ENCODE assay signal across 1 cellular context in the genomic region with DNA sequence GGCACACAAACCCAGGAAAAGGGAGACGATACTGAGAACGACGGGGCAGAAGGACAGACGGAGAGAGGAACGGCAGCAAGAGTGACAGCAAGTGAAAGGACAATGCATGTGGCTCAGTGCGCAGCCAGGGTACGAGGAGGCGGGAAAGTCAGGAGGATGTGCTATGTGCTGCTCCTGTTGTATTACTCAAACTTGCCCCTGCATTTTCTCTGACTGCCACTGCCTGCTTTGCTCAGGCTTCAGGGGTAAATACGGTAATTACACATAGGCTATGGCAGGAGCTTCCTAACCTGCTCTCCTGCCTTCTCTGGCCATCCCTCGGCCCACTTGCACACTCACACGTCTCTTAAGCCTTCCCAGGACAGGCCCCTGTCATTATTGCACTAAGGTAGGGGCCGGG.
TF ChIP-seq lines count a peak whose summit lies in the region.

No MANE protein-coding gene starts in this region.

TF ChIP-seq in K562, 482 proteins besides CTCF, POLR2A, EP300 and RAD21:
- no peak for TF ChIP-seq ZNF699 (CRISPR knock-in tag; IDR thresholded peaks at IDR 0.05; ENCODE audit: insufficient replicate concordance)
- TF ChIP-seq ZNF764 (CRISPR knock-in tag; IDR thresholded peaks at IDR 0.05; ENCODE audit: low read depth) = no peak
- TF ChIP-seq, protein P1, sequence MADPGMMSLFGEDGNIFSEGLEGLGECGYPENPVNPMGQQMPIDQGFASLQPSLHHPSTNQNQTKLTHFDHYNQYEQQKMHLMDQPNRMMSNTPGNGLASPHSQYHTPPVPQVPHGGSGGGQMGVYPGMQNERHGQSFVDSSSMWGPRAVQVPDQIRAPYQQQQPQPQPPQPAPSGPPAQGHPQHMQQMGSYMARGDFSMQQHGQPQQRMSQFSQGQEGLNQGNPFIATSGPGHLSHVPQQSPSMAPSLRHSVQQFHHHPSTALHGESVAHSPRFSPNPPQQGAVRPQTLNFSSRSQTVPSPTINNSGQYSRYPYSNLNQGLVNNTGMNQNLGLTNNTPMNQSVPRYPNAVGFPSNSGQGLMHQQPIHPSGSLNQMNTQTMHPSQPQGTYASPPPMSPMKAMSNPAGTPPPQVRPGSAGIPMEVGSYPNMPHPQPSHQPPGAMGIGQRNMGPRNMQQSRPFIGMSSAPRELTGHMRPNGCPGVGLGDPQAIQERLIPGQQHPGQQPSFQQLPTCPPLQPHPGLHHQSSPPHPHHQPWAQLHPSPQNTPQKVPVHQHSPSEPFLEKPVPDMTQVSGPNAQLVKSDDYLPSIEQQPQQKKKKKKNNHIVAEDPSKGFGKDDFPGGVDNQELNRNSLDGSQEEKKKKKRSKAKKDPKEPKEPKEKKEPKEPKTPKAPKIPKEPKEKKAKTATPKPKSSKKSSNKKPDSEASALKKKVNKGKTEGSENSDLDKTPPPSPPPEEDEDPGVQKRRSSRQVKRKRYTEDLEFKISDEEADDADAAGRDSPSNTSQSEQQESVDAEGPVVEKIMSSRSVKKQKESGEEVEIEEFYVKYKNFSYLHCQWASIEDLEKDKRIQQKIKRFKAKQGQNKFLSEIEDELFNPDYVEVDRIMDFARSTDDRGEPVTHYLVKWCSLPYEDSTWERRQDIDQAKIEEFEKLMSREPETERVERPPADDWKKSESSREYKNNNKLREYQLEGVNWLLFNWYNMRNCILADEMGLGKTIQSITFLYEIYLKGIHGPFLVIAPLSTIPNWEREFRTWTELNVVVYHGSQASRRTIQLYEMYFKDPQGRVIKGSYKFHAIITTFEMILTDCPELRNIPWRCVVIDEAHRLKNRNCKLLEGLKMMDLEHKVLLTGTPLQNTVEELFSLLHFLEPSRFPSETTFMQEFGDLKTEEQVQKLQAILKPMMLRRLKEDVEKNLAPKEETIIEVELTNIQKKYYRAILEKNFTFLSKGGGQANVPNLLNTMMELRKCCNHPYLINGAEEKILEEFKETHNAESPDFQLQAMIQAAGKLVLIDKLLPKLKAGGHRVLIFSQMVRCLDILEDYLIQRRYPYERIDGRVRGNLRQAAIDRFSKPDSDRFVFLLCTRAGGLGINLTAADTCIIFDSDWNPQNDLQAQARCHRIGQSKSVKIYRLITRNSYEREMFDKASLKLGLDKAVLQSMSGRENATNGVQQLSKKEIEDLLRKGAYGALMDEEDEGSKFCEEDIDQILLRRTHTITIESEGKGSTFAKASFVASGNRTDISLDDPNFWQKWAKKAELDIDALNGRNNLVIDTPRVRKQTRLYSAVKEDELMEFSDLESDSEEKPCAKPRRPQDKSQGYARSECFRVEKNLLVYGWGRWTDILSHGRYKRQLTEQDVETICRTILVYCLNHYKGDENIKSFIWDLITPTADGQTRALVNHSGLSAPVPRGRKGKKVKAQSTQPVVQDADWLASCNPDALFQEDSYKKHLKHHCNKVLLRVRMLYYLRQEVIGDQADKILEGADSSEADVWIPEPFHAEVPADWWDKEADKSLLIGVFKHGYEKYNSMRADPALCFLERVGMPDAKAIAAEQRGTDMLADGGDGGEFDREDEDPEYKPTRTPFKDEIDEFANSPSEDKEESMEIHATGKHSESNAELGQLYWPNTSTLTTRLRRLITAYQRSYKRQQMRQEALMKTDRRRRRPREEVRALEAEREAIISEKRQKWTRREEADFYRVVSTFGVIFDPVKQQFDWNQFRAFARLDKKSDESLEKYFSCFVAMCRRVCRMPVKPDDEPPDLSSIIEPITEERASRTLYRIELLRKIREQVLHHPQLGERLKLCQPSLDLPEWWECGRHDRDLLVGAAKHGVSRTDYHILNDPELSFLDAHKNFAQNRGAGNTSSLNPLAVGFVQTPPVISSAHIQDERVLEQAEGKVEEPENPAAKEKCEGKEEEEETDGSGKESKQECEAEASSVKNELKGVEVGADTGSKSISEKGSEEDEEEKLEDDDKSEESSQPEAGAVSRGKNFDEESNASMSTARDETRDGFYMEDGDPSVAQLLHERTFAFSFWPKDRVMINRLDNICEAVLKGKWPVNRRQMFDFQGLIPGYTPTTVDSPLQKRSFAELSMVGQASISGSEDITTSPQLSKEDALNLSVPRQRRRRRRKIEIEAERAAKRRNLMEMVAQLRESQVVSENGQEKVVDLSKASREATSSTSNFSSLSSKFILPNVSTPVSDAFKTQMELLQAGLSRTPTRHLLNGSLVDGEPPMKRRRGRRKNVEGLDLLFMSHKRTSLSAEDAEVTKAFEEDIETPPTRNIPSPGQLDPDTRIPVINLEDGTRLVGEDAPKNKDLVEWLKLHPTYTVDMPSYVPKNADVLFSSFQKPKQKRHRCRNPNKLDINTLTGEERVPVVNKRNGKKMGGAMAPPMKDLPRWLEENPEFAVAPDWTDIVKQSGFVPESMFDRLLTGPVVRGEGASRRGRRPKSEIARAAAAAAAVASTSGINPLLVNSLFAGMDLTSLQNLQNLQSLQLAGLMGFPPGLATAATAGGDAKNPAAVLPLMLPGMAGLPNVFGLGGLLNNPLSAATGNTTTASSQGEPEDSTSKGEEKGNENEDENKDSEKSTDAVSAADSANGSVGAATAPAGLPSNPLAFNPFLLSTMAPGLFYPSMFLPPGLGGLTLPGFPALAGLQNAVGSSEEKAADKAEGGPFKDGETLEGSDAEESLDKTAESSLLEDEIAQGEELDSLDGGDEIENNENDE (IDR thresholded peaks at IDR 0.05; ENCODE audit: low read depth, low read length) = peak; percentile 93
- TF ChIP-seq, protein P2, sequence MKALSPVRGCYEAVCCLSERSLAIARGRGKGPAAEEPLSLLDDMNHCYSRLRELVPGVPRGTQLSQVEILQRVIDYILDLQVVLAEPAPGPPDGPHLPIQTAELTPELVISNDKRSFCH (CRISPR knock-in tag; IDR thresholded peaks at IDR 0.05) = no peak
- TF ChIP-seq, protein P2 (tag; IDR thresholded peaks at IDR 0.05) = no peak
- TF ChIP-seq, protein P3, sequence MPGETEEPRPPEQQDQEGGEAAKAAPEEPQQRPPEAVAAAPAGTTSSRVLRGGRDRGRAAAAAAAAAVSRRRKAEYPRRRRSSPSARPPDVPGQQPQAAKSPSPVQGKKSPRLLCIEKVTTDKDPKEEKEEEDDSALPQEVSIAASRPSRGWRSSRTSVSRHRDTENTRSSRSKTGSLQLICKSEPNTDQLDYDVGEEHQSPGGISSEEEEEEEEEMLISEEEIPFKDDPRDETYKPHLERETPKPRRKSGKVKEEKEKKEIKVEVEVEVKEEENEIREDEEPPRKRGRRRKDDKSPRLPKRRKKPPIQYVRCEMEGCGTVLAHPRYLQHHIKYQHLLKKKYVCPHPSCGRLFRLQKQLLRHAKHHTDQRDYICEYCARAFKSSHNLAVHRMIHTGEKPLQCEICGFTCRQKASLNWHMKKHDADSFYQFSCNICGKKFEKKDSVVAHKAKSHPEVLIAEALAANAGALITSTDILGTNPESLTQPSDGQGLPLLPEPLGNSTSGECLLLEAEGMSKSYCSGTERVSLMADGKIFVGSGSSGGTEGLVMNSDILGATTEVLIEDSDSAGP (CRISPR knock-in tag; IDR thresholded peaks at IDR 0.05) = no peak
- no peak for TF ChIP-seq MBD2 (IDR thresholded peaks at IDR 0.05; ENCODE audit: borderline replicate concordance, low read depth)
